In genomic region chr12:103495783-103496456, GRCh38 we compare ENCODE assay signal across 8 cellular contexts. TPM values are rescaled to one million over a fixed set of nuclear protein-coding genes. Genes with fewer than 3 reads are reported as not detected.
DNase-seq lines count a peak whose midpoint lies in the region; ATAC-seq, FAIRE-seq and TF ChIP-seq lines count a peak whose summit lies in the region.

Gene C12orf42 (minus strand): TSS chr12:103495968. CDS start chr12:103478426, 17,542 bp downstream.

- FAIRE-seq in D721Med (lab: Jason Lieb, UNC) (no peak), kidney (lab: Jason Lieb, UNC) (no peak)

- H2AFZ ChIP-seq in PC-3 (ENCODE audit: low read length): peak within 1 kb of the TSS; percentile 95

- H3K79me2 ChIP-seq in PC-3 (ENCODE audit: low read length): no peaks in the 10 kb centered on the region

- H3K36me3 ChIP-seq in PC-3 (ENCODE audit: low read depth, low read length) (no peaks in the 10 kb centered on the region), kidney (ENCODE audit: control insufficient read depth in 1 of 2, insufficient read depth in 2 of 2, low read length in 2 of 2) (no peaks in the 10 kb centered on the region)

- peak; percentile 24 for ATAC-seq in GM19467 (IDR thresholded peaks at IDR 0.05; ENCODE audit: unreplicated experiment)
- peak; percentile 41 for ATAC-seq in HG03571 (IDR thresholded peaks at IDR 0.05; ENCODE audit: unreplicated experiment)
- ATAC-seq in PC-3: peak; percentile 81

- POLR2A ChIA-PET in PC-3 (lab: Charles Lee; ENCODE audit: unreplicated experiment): no interaction called here

- no peaks in the 10 kb centered on the region for H4K20me1 ChIP-seq in PC-3 (ENCODE audit: low read length)

- H3K4me3 ChIP-seq in PC-3 (ENCODE audit: low read length) (peak within 1 kb of the TSS; percentile 65), cardiac fibroblast (replicated peaks in 1 of 2; ENCODE audit: low read depth in 2 of 2, low read length in 2 of 2) (no peak within 1 kb of the TSS), kidney (ENCODE audit: low read length in 2 of 2) (peak within 1 kb of the TSS in 1 of 2 donors; percentile 22)

- CTCF ChIA-PET in PC-3 (lab: Charles Lee): no interaction called here

- H3K9ac ChIP-seq in PC-3 (ENCODE audit: low read length): no peak within 1 kb of the TSS
- no peak within 1 kb of the TSS for H3K9ac ChIP-seq in kidney (ENCODE audit: low read length in 2 of 2)

- H3K4me1 ChIP-seq in PC-3 (ENCODE audit: insufficient read depth, low read length) (peaks cover 15% of the 10 kb centered on the region), kidney (ENCODE audit: control insufficient read depth in 1 of 2, insufficient read depth in 1 of 2, low read depth in 1 of 2, low read length in 2 of 2) (no peaks in the 10 kb centered on the region)

- H3K27ac ChIP-seq in PC-3 (ENCODE audit: low read length) (no peak within 1 kb of the TSS), kidney (ENCODE audit: low read depth in 2 of 2, low read length in 2 of 2) (no peak within 1 kb of the TSS)

- H3K9me3 ChIP-seq in PC-3 (ENCODE audit: low read length) (no peaks in the 10 kb centered on the region), kidney (ENCODE audit: control insufficient read depth in 1 of 2, low read length in 2 of 2) (no peaks in the 10 kb centered on the region)

- BruUV-seq in PC-3 (replicated peaks; lab: Mats Ljungman, UMichigan): no TSS peak

- H3F3A ChIP-seq in PC-3 (ENCODE audit: low read length, unreplicated experiment): no peaks in the 10 kb centered on the region

- peak within 1 kb of the TSS; percentile 84 for H3K4me2 ChIP-seq in PC-3 (ENCODE audit: low read length)

- TF ChIP-seq CTCF in D721Med (IDR thresholded peaks at IDR 0.05; ENCODE audit: insufficient read depth, missing control alignments): peak; percentile 72
- peak; percentile 91 for TF ChIP-seq CTCF in PC-3 (conservative IDR thresholded peaks at IDR 0.05; ENCODE audit: low read depth, low read length)
- peak; percentile 43 for TF ChIP-seq CTCF in cardiac fibroblast (IDR thresholded peaks at IDR 0.05; ENCODE audit: low read depth, low read length)
- peak; percentile 28 for TF ChIP-seq CTCF in kidney (IDR thresholded peaks at IDR 0.05; ENCODE audit: borderline replicate concordance, extremely low read depth, insufficient read depth)

- no peaks in the 10 kb centered on the region for H3K9me2 ChIP-seq in PC-3 (replicated peaks; ENCODE audit: low read length)

- intact Hi-C loops in PC-3 (cut with micrococcal nuclease) (loop anchor here (1.0 kb wide), 2 partner anchors 52 to 136 kb away; no protein-coding TSS in a partner anchor), kidney (cut with DNase I) (no loop called here), posterior vena cava (cut with DNase I) (no loop called here)

- DNase-seq in D721Med (ENCODE audit: insufficient read length, low spot score) (no peak), PC-3 (peak; percentile 76), cardiac fibroblast (ENCODE audit: low read depth in 2 of 2) (peak; percentile 7 to 25), kidney (peak; percentile 72), posterior vena cava (ENCODE audit: low spot score) (no peak)
- DNase-seq in stimulated activated CD4-positive, alpha-beta T cell treated with anti-CD3 and anti-CD28 coated beads, Interleukin-4, amount 100 ng/mL, for 24 hours: peak; percentile 19

- H3K27me3 ChIP-seq in PC-3 (ENCODE audit: low read length): peaks cover 29% of the 10 kb centered on the region

RNA-seq across cellular contexts. Expression of gene C12orf42, which starts in this region (rescaled TPM):
- total RNA-seq in PC-3 (2014; rRNA removed): not detected in 2 replicates
- 0.94 TPM for total RNA-seq in kidney
- polyA plus RNA-seq in kidney (ENCODE audit: insufficient read depth, low read depth, low replicate concordance): not detected
- not detected for total RNA-seq in posterior vena cava

Comparison
In these comparisons a context has a peak if more than half of its experiments do, and no peak if none do; other contexts are left out.
1. Peak in DNase-seq, ATAC-seq, H3K4me3 ChIP-seq and H3K4me2 ChIP-seq in PC-3; RNA of the gene not detected or under 1 TPM.
2. Peak in DNase-seq in kidney; RNA of the gene not detected or under 1 TPM.
3. DNase-seq: peak in cardiac fibroblast (2 of 2) and stimulated activated CD4-positive, alpha-beta T cell treated with anti-CD3 and anti-CD28 coated beads, Interleukin-4, amount 100 ng/mL, for 24 hours (single experiment); none in D721Med (single experiment) and posterior vena cava (single experiment).
4. CTCF ChIP-seq: peak in every context shown above with its lines; median percentile 91 in PC-3; 72 in D721Med; 43 in cardiac fibroblast; 28 in kidney.
5. ATAC-seq: peak in every context shown above with its lines; median percentile 81 in PC-3; 41 in HG03571; 24 in GM19467.